24 cellular contexts compared by ENCODE assay signal in genomic region chr13:33072282-33072681, GRCh38. TPM values are rescaled to one million over a fixed set of nuclear protein-coding genes. Genes with fewer than 3 reads are reported as not detected.
DNase-seq lines count a peak whose midpoint lies in the region; ATAC-seq and TF ChIP-seq lines count a peak whose summit lies in the region.
"Had no signal": no experiment of that assay in that cellular context is flagged by ENCODE, and none has a peak within 500 bp of the region (broad histone marks: within the 10 kb centered on the region; RNA-seq: fewer than 3 reads in every experiment).

No MANE protein-coding gene starts in this region.

- no peak overlapping the region for H3K4me3 Mint-ChIP-seq in activated CD4-positive, alpha-beta T cell treated with anti-CD3 and anti-CD28 coated beads for 36 hours
- H3K4me3 Mint-ChIP-seq: stimulated activated naive B cell treated with anti-CD40 and anti-IgM and Interleukin-4, amounts not matched to agents 10 μg/mL and 1 μg/mL and 100 μg/mL, for 72 hours had no signal

- H3K4me1 ChIP-seq in SK-N-SH (ENCODE audit: control insufficient read depth in 1 of 2, insufficient read depth in 2 of 2, low read depth in 1 of 2, low read length in 1 of 2): peaks cover 0 to 19% of the 10 kb centered on the region in 2 experiments; a peak in 2 of 4 replicates
- H3K4me1 ChIP-seq: Peyer's patch, SJSA1, tibial artery had no signal

- H3K27me3 ChIP-seq in SK-N-SH (ENCODE audit: insufficient read depth): no peaks in the 10 kb centered on the region
- H3K27me3 ChIP-seq: BE2C, Peyer's patch, SJSA1, tibial artery had no signal

- H2AFZ ChIP-seq in SK-N-SH (ENCODE audit: low read depth): no peak overlapping the region

- H3K9me3 ChIP-seq in SK-N-SH: no peaks in the 10 kb centered on the region
- H3K9me3 ChIP-seq: BE2C, Peyer's patch, SJSA1, tibial artery had no signal

- POLR2A ChIA-PET in activated CD4-positive, alpha-beta T cell treated with anti-CD3 and anti-CD28 coated beads for 36 hours (lab: Charles Lee): no interaction called here
- POLR2A ChIA-PET in SK-N-SH (lab: Yijun Ruan, JAX): no interaction called here

- no peaks in the 10 kb centered on the region for H3K27me3 Mint-ChIP-seq in activated CD4-positive, alpha-beta T cell treated with anti-CD3 and anti-CD28 coated beads for 36 hours
- H3K27me3 Mint-ChIP-seq: progenitor cell of endocrine pancreas; stimulated activated naive B cell treated with anti-CD40 and anti-IgM and Interleukin-4, amounts not matched to agents 10 μg/mL and 1 μg/mL and 100 μg/mL, for 72 hours had no signal

- no peaks in the 10 kb centered on the region for H3K4me1 Mint-ChIP-seq in activated CD4-positive, alpha-beta T cell treated with anti-CD3 and anti-CD28 coated beads for 36 hours
- H3K4me1 Mint-ChIP-seq: stimulated activated naive B cell treated with anti-CD40 and anti-IgM and Interleukin-4, amounts not matched to agents 10 μg/mL and 1 μg/mL and 100 μg/mL, for 72 hours had no signal

- H3K36me3 Mint-ChIP-seq in activated CD4-positive, alpha-beta T cell treated with anti-CD3 and anti-CD28 coated beads for 36 hours (ENCODE audit: low read depth): no peaks in the 10 kb centered on the region
- H3K36me3 Mint-ChIP-seq: stimulated activated naive B cell treated with anti-CD40 and anti-IgM and Interleukin-4, amounts not matched to agents 10 μg/mL and 1 μg/mL and 100 μg/mL, for 72 hours had no signal

- H4K20me1 ChIP-seq in SK-N-SH (ENCODE audit: insufficient read depth): no peaks in the 10 kb centered on the region

- H3K4me2 ChIP-seq in SK-N-SH: no peak overlapping the region

- CTCF ChIA-PET in activated CD4-positive, alpha-beta T cell treated with anti-CD3 and anti-CD28 coated beads for 36 hours (lab: Charles Lee): no interaction called here
- CTCF ChIA-PET in SK-N-SH (lab: Yijun Ruan, JAX): interaction anchor here (0.7 kb wide), 1 partner anchor 142 kb away, joined by 3 read pairs; no protein-coding TSS in a partner anchor

- TF ChIP-seq EP300 in SK-N-SH (IDR thresholded peaks at IDR 0.05; ENCODE audit: borderline replicate concordance in 1 of 2, low read depth in 1 of 2, low read length in 1 of 2): no peak

- no peaks in the 10 kb centered on the region for H3F3A ChIP-seq in SK-N-SH (replicated peaks; ENCODE audit: insufficient read depth)

- ATAC-seq in activated CD4-positive, alpha-beta T cell treated with anti-CD3 and anti-CD28 coated beads for 36 hours: peak; percentile 55
- ATAC-seq in GM19328 (IDR thresholded peaks at IDR 0.05; ENCODE audit: unreplicated experiment): no peak
- ATAC-seq in HG02852 (IDR thresholded peaks at IDR 0.05; ENCODE audit: unreplicated experiment): no peak
- ATAC-seq: stimulated activated naive B cell treated with anti-CD40 and anti-IgM and Interleukin-4, amounts not matched to agents 10 μg/mL and 1 μg/mL and 100 μg/mL, for 72 hours had no signal

- 95% methylated on average over 2 of the region's 2 CpGs for WGBS in SK-N-SH (ENCODE audit: low lambda C conversion rate)

- in situ Hi-C loops in SK-MEL-5 (cut with HindIII; ENCODE audit: low pct_unique_long_range_greater_than_20kb, low sequenced_read_pairs): no loop called here

- peak overlapping the region; percentile 73 for H3K27ac ChIP-seq in substantia nigra (ENCODE audit: low read depth, low read length, poor library complexity, severe bottlenecking)
- peak overlapping the region in 1 of 2 experiments; percentile 47; a peak in 1 of 4 replicates for H3K27ac ChIP-seq in SK-N-SH (ENCODE audit: low read depth in 2 of 2, low read length in 1 of 2)
- H3K27ac ChIP-seq: Peyer's patch, SJSA1, skin epidermis, tibial artery had no signal

- H3K9me3 Mint-ChIP-seq in activated CD4-positive, alpha-beta T cell treated with anti-CD3 and anti-CD28 coated beads for 36 hours (ENCODE audit: low read depth): no peaks in the 10 kb centered on the region
- H3K9me3 Mint-ChIP-seq: stimulated activated naive B cell treated with anti-CD40 and anti-IgM and Interleukin-4, amounts not matched to agents 10 μg/mL and 1 μg/mL and 100 μg/mL, for 72 hours had no signal

- TF ChIP-seq RAD21 in SK-N-SH (IDR thresholded peaks at IDR 0.05; ENCODE audit: low read length): no peak

- H3K9me2 ChIP-seq in SK-N-SH: no peaks in the 10 kb centered on the region

- DNase-seq in activated CD4-positive, alpha-beta T cell treated with anti-CD3 and anti-CD28 coated beads for 36 hours: no peak
- no peak for DNase-seq in activated CD4-positive, alpha-beta T cell treated with anti-CD3 and anti-CD28 coated beads for 1 hour
- DNase-seq in SK-MEL-5 (ENCODE audit: low read depth, low spot score): peak; percentile 73
- DNase-seq in fibroblast of pulmonary artery (ENCODE audit: low read depth): peak; percentile 22
- DNase-seq in substantia nigra (lab: John Stamatoyannopoulos, UW): peak in 22 of 49 donors; percentile 2 to 50 (median 14)
- no peak for DNase-seq in SK-N-SH
- DNase-seq: activated CD4-positive, alpha-beta T cell treated with anti-CD3 and anti-CD28 coated beads, Interleukin-2, amount 50 U/mL, for 48 hours; BE2C; central memory CD4-positive, alpha-beta T cell; DMS79 treated with DMSO at 0.1 percent for 48 hours; foreskin fibroblast; Kasumi-1; NCI-H1048; NCI-H187 treated with DMSO at 0.1 percent for 48 hours; NCI-H226; Peyer's patch; stimulated activated CD4-positive, alpha-beta T cell treated with anti-CD3 and anti-CD28 coated beads, Interleukin-2, amount 100 ng/mL, for 24 hours; stimulated activated naive B cell treated with anti-CD40 and anti-IgM and Interleukin-4, amounts not matched to agents 10 μg/mL and 1 μg/mL and 100 μg/mL, for 72 hours; tibial artery had no signal

- TF ChIP-seq CTCF in fibroblast of pulmonary artery (IDR thresholded peaks at IDR 0.05; ENCODE audit: low read length, missing control alignments) (no peak), SK-N-SH (IDR thresholded peaks at IDR 0.05) (no peak)

- no peaks in the 10 kb centered on the region for H3K79me2 ChIP-seq in SK-N-SH (ENCODE audit: insufficient read depth)

- H3K4me3 ChIP-seq in fibroblast of pulmonary artery (replicated peaks; ENCODE audit: low read depth, low read length) (no peak overlapping the region), SK-N-SH (ENCODE audit: low read depth in 2 of 2, low read length in 1 of 2) (no peak overlapping the region)
- H3K4me3 ChIP-seq: Peyer's patch, SJSA1, skin epidermis, tibial artery had no signal

- intact Hi-C loops in activated CD4-positive, alpha-beta T cell treated with anti-CD3 and anti-CD28 coated beads for 36 hours (cut with DNase I, micrococcal nuclease): no loop called here

- no peaks in the 10 kb centered on the region for H3K36me3 ChIP-seq in SK-N-SH (replicated peaks in 1 of 2; ENCODE audit: control insufficient read depth in 1 of 2, insufficient read depth in 2 of 2, low read length in 1 of 2)
- H3K36me3 ChIP-seq: BE2C, Peyer's patch, SJSA1, tibial artery had no signal

- no peak overlapping the region for H3K27ac Mint-ChIP-seq in activated CD4-positive, alpha-beta T cell treated with anti-CD3 and anti-CD28 coated beads for 36 hours
- H3K27ac Mint-ChIP-seq: progenitor cell of endocrine pancreas; stimulated activated naive B cell treated with anti-CD40 and anti-IgM and Interleukin-4, amounts not matched to agents 10 μg/mL and 1 μg/mL and 100 μg/mL, for 72 hours had no signal

- H3K9ac ChIP-seq in SK-N-SH: no peak overlapping the region

TF ChIP-seq in SK-N-SH, 30 proteins besides CTCF, POLR2A, EP300 and RAD21 (continues in another document):
- TF ChIP-seq MXI1 (IDR thresholded peaks at IDR 0.05; ENCODE audit: low read depth, low read length): no peak
- no peak for TF ChIP-seq RXRA (IDR thresholded peaks at IDR 0.05; ENCODE audit: borderline replicate concordance, low read depth)
- no peak for TF ChIP-seq USF2 (IDR thresholded peaks at IDR 0.05; ENCODE audit: borderline replicate concordance, low read depth, low read length)
- no peak for TF ChIP-seq FOXJ3 (CRISPR knock-in tag; IDR thresholded peaks at IDR 0.05)
- no peak for TF ChIP-seq IRF3 (IDR thresholded peaks at IDR 0.05; ENCODE audit: low read depth, low read length)
- no peak for TF ChIP-seq NRF1 (IDR thresholded peaks at IDR 0.05; ENCODE audit: low read depth, low read length)
- TF ChIP-seq RFX5 (IDR thresholded peaks at IDR 0.05; ENCODE audit: low read length): no peak

RNA-seq across cellular contexts. Expression of gene KL, which starts 56.1 kb away (rescaled TPM):
- under 1 TPM; 0.35 to 0.37 TPM for total RNA-seq in activated CD4-positive, alpha-beta T cell treated with anti-CD3 and anti-CD28 coated beads for 36 hours
- total RNA-seq in SK-MEL-5 (2014; rRNA removed; shearing (Covaris generic)): not detected in 2 replicates
- not detected in 2 replicates for polyA plus RNA-seq in SK-MEL-5 (2015; cell fraction: cytosol; rRNA removed)
- polyA plus RNA-seq in SK-MEL-5 (2015; cell fraction: nucleus; rRNA removed): not detected in 2 replicates
- polyA plus RNA-seq in SK-N-SH (2012; rRNA removed): 0.02 TPM in 2 replicates
- under 0.01 TPM in 1 of 2 replicates, not detected in the other for polyA plus RNA-seq in SK-N-SH (2012; cell fraction: cytosol; rRNA removed)
- 0.02 TPM in 1 of 2 replicates, not detected in the other for polyA plus RNA-seq in SK-N-SH (2012; cell fraction: nucleus; rRNA removed)
- total RNA-seq: SJSA1 had no signal

Comparison
In these comparisons a context has a peak if more than half of its experiments do, and no peak if none do; other contexts are left out.
1. DNase-seq: peak in SK-MEL-5 (single experiment) and fibroblast of pulmonary artery (single experiment); none in activated CD4-positive, alpha-beta T cell treated with anti-CD3 and anti-CD28 coated beads for 36 hours (single experiment), activated CD4-positive, alpha-beta T cell treated with anti-CD3 and anti-CD28 coated beads for 1 hour (single experiment) and SK-N-SH (single experiment).